In the genomic region with DNA sequence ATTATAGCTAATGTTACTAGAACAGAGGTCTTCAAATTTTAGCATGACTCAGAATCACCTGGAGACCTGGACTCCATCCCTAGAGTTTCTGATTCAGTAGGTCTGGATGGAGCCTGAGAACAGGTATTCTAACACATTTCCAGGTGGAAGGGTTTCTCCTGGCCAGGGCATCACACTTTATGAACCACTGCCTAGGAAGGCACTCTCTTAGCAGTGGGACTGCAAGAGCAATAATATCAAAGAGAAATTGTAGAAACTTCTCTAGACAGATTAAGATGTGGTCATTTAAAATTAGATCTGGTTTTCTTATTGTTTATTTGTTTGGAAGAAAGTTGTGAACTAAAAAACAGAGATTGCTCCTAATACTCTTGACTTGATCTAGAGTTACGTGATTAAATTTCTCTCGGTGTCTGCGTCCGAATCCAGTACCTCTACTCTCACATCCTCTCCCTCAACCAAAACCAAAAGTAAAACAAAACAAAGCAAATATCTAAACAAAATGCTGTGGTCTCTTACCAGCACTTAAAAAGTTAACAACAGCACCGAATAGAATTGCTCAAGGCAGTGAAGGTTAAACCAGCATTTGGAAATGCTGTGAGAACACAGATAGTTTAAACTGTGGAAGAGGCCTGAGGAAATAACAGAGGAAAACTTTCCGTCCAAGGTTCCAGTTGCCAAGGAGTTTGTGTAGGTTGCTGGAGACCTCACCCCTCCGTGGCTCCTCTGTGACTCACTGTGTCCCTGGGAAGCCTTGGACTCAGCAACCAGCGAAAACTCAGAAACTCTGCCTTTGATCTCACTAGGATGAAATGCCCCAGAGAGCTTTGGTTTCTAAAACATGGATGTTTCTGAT, we compare ENCODE assay signal across 9 cellular contexts.
DNase-seq lines count a peak whose midpoint lies in the region; ATAC-seq lines count a peak whose summit lies in the region.
"Had no signal": no experiment of that assay in that cellular context is flagged by ENCODE, and none has a peak within 500 bp of the region (broad histone marks: within the 10 kb centered on the region; RNA-seq: fewer than 3 reads in every experiment).

No MANE protein-coding gene starts in this region.

- no peaks in the 10 kb centered on the region for H3K36me3 Mint-ChIP-seq in natural killer cell treated with Interleukin-12 subunit alpha and Interleukin-12 subunit beta and Interleukin-15 and Interleukin-18, amount 100 ng/mL, for 72 hours
- H3K36me3 Mint-ChIP-seq in activated naive CD4-positive, alpha-beta T cell treated with anti-CD3 and anti-CD28 coated beads, Interleukin-2, amount 50 U/mL, for 72 hours, result no peaks in the 10 kb centered on the region

- peak overlapping the region; percentile 21 for H3K4me3 Mint-ChIP-seq in natural killer cell treated with Interleukin-12 subunit alpha and Interleukin-12 subunit beta and Interleukin-15 and Interleukin-18, amount 100 ng/mL, for 72 hours

- no peak overlapping the region for H3K27ac Mint-ChIP-seq in natural killer cell treated with Interleukin-12 subunit alpha and Interleukin-12 subunit beta and Interleukin-15 and Interleukin-18, amount 100 ng/mL, for 72 hours
- H3K27ac Mint-ChIP-seq in activated naive CD4-positive, alpha-beta T cell treated with anti-CD3 and anti-CD28 coated beads, Interleukin-2, amount 50 U/mL, for 72 hours, result no peak overlapping the region

- DNase-seq in AG20443 (ENCODE audit: low spot score), result peak; percentile 81
- peak; percentile 92 for DNase-seq in dedifferentiated amniotic fluid mesenchymal stem cell (ENCODE audit: extremely low spot score)
- no peak for DNase-seq in natural killer cell treated with Interleukin-12 subunit alpha and Interleukin-12 subunit beta and Interleukin-15 and Interleukin-18, amount 100 ng/mL, for 72 hours (ENCODE audit: low spot score)
- no peak for DNase-seq in mesenteric fat pad (ENCODE audit: low spot score)
- DNase-seq in NAMALWA (ENCODE audit: low spot score), result no peak
- no peak for DNase-seq in NCI-H82 treated with DMSO at 0.1 percent for 48 hours (lab: John Stamatoyannopoulos, UW; ENCODE audit: unreplicated experiment)
- no peak for DNase-seq in activated naive CD4-positive, alpha-beta T cell treated with anti-CD3 and anti-CD28 coated beads, Interleukin-2, amount 50 U/mL, for 72 hours (ENCODE audit: low spot score in 2 of 2)
- DNase-seq: DND-41 had no signal

- ATAC-seq in HG03103 (IDR thresholded peaks at IDR 0.05; ENCODE audit: low read depth, unreplicated experiment), result peak; percentile 75
- no peak for ATAC-seq in natural killer cell treated with Interleukin-12 subunit alpha and Interleukin-12 subunit beta and Interleukin-15 and Interleukin-18, amount 100 ng/mL, for 72 hours
- no peak for ATAC-seq in activated naive CD4-positive, alpha-beta T cell treated with anti-CD3 and anti-CD28 coated beads, Interleukin-2, amount 50 U/mL, for 72 hours

- H3K9me3 Mint-ChIP-seq in natural killer cell treated with Interleukin-12 subunit alpha and Interleukin-12 subunit beta and Interleukin-15 and Interleukin-18, amount 100 ng/mL, for 72 hours, result peaks cover 3% of the 10 kb centered on the region
- H3K9me3 Mint-ChIP-seq in activated naive CD4-positive, alpha-beta T cell treated with anti-CD3 and anti-CD28 coated beads, Interleukin-2, amount 50 U/mL, for 72 hours, result no peaks in the 10 kb centered on the region

- H3K4me1 Mint-ChIP-seq in natural killer cell treated with Interleukin-12 subunit alpha and Interleukin-12 subunit beta and Interleukin-15 and Interleukin-18, amount 100 ng/mL, for 72 hours (ENCODE audit: low read depth in 2 of 2), result peaks cover 0 to 7% of the 10 kb centered on the region in 2 donors

- H3K27me3 Mint-ChIP-seq in natural killer cell treated with Interleukin-12 subunit alpha and Interleukin-12 subunit beta and Interleukin-15 and Interleukin-18, amount 100 ng/mL, for 72 hours, result peaks cover 5 to 16% of the 10 kb centered on the region in 2 donors

Comparison
In these comparisons a context has a peak if more than half of its experiments do, and no peak if none do; other contexts are left out.
1. DNase-seq: peak in AG20443 (single experiment) and dedifferentiated amniotic fluid mesenchymal stem cell (single experiment); none in natural killer cell treated with Interleukin-12 subunit alpha and Interleukin-12 subunit beta and Interleukin-15 and Interleukin-18, amount 100 ng/mL, for 72 hours (single experiment), mesenteric fat pad (single experiment), NAMALWA (single experiment), NCI-H82 treated with DMSO at 0.1 percent for 48 hours (single experiment) and activated naive CD4-positive, alpha-beta T cell treated with anti-CD3 and anti-CD28 coated beads, Interleukin-2, amount 50 U/mL, for 72 hours (0 of 2).